ENCODE assay signal across 9 cellular contexts in genomic region chr6:16540804-16541752, GRCh38.
DNase-seq lines count a peak whose midpoint lies in the region; ATAC-seq lines count a peak whose summit lies in the region.
"Had no signal": no experiment of that assay in that cellular context is flagged by ENCODE, and none has a peak within 500 bp of the region (broad histone marks: within the 10 kb centered on the region; RNA-seq: fewer than 3 reads in every experiment).

No MANE protein-coding gene starts in this region.

- ATAC-seq in GM18870 (IDR thresholded peaks at IDR 0.05; ENCODE audit: unreplicated experiment) (peak; percentile 63), HG02588 (IDR thresholded peaks at IDR 0.05; ENCODE audit: unreplicated experiment) (peak; percentile 84), sciatic nerve (peak; percentile 92), HG03097 (IDR thresholded peaks at IDR 0.05; ENCODE audit: low FRiP score, unreplicated experiment) (no peak)

- intact Hi-C loops in sciatic nerve (cut with DNase I), result no loop called here

- peak; percentile 20 for DNase-seq in cerebellar cortex (ENCODE audit: low spot score)
- peak; percentile 60 for DNase-seq in sciatic nerve (ENCODE audit: low spot score)
- no peak for DNase-seq in cortex of kidney (lab: John Stamatoyannopoulos, UW)
- DNase-seq in T-helper 2 cell, result no peak
- DNase-seq in NCI-H2081 treated with DMSO at 0.1 percent for 48 hours (lab: John Stamatoyannopoulos, UW), result no peak
- DNase-seq: NCI-H1092 treated with DMSO at 0.1 percent for 48 hours had no signal

Comparison
In these comparisons a context has a peak if more than half of its experiments do, and no peak if none do; other contexts are left out.
1. DNase-seq: peak in cerebellar cortex (single experiment) and sciatic nerve (single experiment); none in cortex of kidney (single experiment), T-helper 2 cell (0 of 5) and NCI-H2081 treated with DMSO at 0.1 percent for 48 hours (single experiment).